In the genomic region with DNA sequence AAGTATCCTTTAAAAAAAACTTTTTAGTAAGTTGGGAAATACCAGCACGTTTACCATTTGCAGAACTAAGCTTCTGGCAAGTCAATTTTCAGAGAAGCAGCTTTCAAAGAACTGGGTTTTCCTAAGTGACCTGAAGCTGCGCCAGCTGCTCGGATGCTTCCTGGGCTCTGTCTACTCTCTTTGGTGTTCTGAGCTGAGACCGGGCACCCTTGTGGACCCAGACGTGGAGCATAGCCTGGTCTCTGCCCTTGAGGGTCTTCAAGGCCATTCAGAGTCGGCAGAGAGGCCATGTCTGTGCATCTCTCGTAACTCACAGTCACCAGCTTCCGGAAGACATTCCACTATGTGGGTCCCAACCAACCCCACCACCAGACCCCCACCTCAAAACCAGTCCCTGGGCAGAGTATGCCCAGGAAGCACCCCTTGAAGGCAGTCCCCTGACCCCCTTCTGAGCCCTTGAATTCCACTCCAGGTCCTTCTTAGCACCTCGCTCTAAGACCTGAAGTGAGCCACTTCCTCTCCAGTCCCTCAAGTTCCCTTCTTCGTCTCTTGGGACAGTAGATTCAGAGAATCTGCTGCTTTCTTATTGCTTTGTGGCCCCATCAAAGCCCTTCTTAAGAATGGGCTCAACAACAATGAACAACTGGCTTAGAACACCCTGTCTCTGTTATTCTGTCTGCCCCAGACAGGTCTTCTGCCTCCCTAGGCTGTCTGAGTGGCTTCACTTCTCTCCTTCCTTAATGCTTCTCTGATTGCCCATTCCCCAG, we compare ENCODE assay signal across 35 cellular contexts. TPM values are rescaled to one million over a fixed set of nuclear protein-coding genes. Genes with fewer than 3 reads are reported as not detected.
DNase-seq lines count a peak whose midpoint lies in the region; ATAC-seq, FAIRE-seq and TF ChIP-seq lines count a peak whose summit lies in the region.
"Had no signal": no experiment of that assay in that cellular context is flagged by ENCODE, and none has a peak within 500 bp of the region (broad histone marks: within the 10 kb centered on the region; RNA-seq: fewer than 3 reads in every experiment).

No MANE protein-coding gene starts in this region.

- DNase-seq in Caco-2 = no peak
- peak; percentile 55 for DNase-seq in Karpas-422
- no peak for DNase-seq in K562 (ENCODE audit: extremely low read depth in 1 of 4, low spot score in 3 of 4)
- DNase-seq in spleen = peak; percentile 59
- DNase-seq in activated naive CD4-positive, alpha-beta T cell treated with Interleukin-2 at 50 U/mL for 16 hours = no peak
- DNase-seq in NK-92 (lab: John Stamatoyannopoulos, UW; ENCODE audit: unreplicated experiment) = no peak
- DNase-seq in urothelium cell line (ENCODE audit: low spot score) = no peak
- DNase-seq: activated CD8-positive, alpha-beta T cell treated with anti-CD3 and anti-CD28 coated beads for 36 hours; activated naive CD8-positive, alpha-beta T cell treated with anti-CD3 and anti-CD28 coated beads, Interleukin-2, amount 10 ng/mL, durations not matched to agents 7 days and 5 days; CD4-positive, alpha-beta memory T cell; cortex of kidney; DMS153; foreskin keratinocyte; heart right ventricle; Kasumi-1; kidney glomerular epithelial cell; NCI-H1105; NCI-H2029; NCI-H526; nephron progenitor cell; stimulated activated CD4-positive, alpha-beta T cell treated with anti-CD3 and anti-CD28 coated beads, Interleukin-2, amount 100 ng/mL, for 48 hours; substantia nigra; T-helper 2 cell; uterus had no signal

- no peak for TF ChIP-seq POLR2A in K562 (conservative IDR thresholded peaks at IDR 0.05)
- TF ChIP-seq POLR2A in spleen (IDR thresholded peaks at IDR 0.05) = no peak

- H3K9me3 ChIP-seq in Caco-2 (peaks cover 18% of the 10 kb centered on the region), Karpas-422 (ENCODE audit: low read length) (peaks cover 3% of the 10 kb centered on the region; the same call in 1 of the 2 replicates), K562 (replicated peaks; ENCODE audit: control insufficient read depth, insufficient read depth, low read depth, low read length) (no peaks in the 10 kb centered on the region), spleen (peaks cover 0 to 13% (median 6%) of the 10 kb centered on the region in 8 donors)
- H3K9me3 ChIP-seq: HAP-1, pancreas, uterus had no signal

- H3K36me3 ChIP-seq in Caco-2 (ENCODE audit: control insufficient read depth, insufficient read depth, low read length) (peaks cover 9% of the 10 kb centered on the region), Karpas-422 (ENCODE audit: insufficient read depth, low read length) (no peaks in the 10 kb centered on the region), K562 (ENCODE audit: control insufficient read depth, insufficient read depth, low read length) (no peaks in the 10 kb centered on the region), spleen (no peaks in the 10 kb centered on the region)
- H3K36me3 ChIP-seq: ascending aorta, cardiac muscle cell, esophagus muscularis mucosa, HAP-1, heart right ventricle, pancreas, right atrium auricular region, uterus had no signal

- H3K9me1 ChIP-seq in K562 (ENCODE audit: control insufficient read depth, insufficient read depth, low read length) = no peaks in the 10 kb centered on the region

- H3K79me2 ChIP-seq in Karpas-422 (ENCODE audit: low read length) (no peaks in the 10 kb centered on the region), K562 (ENCODE audit: control insufficient read depth, insufficient read depth, low read length) (peaks cover 26% of the 10 kb centered on the region)

- H3K4me1 ChIP-seq in Caco-2 = peaks cover 56% of the 10 kb centered on the region
- peaks cover 4% of the 10 kb centered on the region for H3K4me1 ChIP-seq in Karpas-422 (ENCODE audit: low read length)
- H3K4me1 ChIP-seq in K562 (replicated peaks in 1 of 2; ENCODE audit: control insufficient read depth in 2 of 2, insufficient read depth in 2 of 2, low read length in 2 of 2) = peaks cover 10 to 46% of the 10 kb centered on the region in 2 experiments; a peak in 4 of 5 replicates
- peaks cover 0 to 7% (median 0%) of the 10 kb centered on the region in 6 donors for H3K4me1 ChIP-seq in spleen
- H3K4me1 ChIP-seq: ascending aorta, HAP-1, heart right ventricle, right atrium auricular region, uterus had no signal

- H3K9me2 ChIP-seq in Karpas-422 (replicated peaks; ENCODE audit: insufficient read depth, low read length) = no peaks in the 10 kb centered on the region

- no peak overlapping the region for H2AFZ ChIP-seq in Karpas-422 (ENCODE audit: low read length)
- H2AFZ ChIP-seq in K562 (ENCODE audit: low read depth, low read length) = peak overlapping the region; percentile 54

- H3K9ac ChIP-seq in Karpas-422 (ENCODE audit: low read length) (no peak overlapping the region), K562 (ENCODE audit: insufficient read depth in 1 of 2, low read depth in 2 of 2, low read length in 2 of 2) (peak overlapping the region in 1 of 2 experiments; percentile 38; a peak in 1 of 4 replicates)

- peaks cover 10% of the 10 kb centered on the region for H3K9me3 Mint-ChIP-seq in Caco-2 (ENCODE audit: unreplicated experiment)

- no peak overlapping the region for H3K4me3 ChIP-seq in Caco-2 (ENCODE audit: low read depth, low read length)
- H3K4me3 ChIP-seq in Karpas-422 (ENCODE audit: low read length) = no peak overlapping the region
- H3K4me3 ChIP-seq in K562 = no peak overlapping the region
- no peak overlapping the region for H3K4me3 ChIP-seq in spleen
- H3K4me3 ChIP-seq: ascending aorta, cardiac muscle cell, esophagus muscularis mucosa, HAP-1, heart right ventricle, lung, pancreas, right atrium auricular region, SK-N-MC, uterus had no signal

- H3K27ac ChIP-seq in Karpas-422 (ENCODE audit: low read length) = no peak overlapping the region
- H3K27ac ChIP-seq in K562 (ENCODE audit: extremely low read depth, low read depth, low read length) = no peak overlapping the region
- H3K27ac ChIP-seq in spleen = no peak overlapping the region
- H3K27ac ChIP-seq: ascending aorta, cardiac muscle cell, esophagus muscularis mucosa, foreskin keratinocyte, heart right ventricle, pancreas, right atrium auricular region, SK-N-MC, uterus had no signal

- POLR2A ChIA-PET in Caco-2 (lab: Charles Lee) (interaction anchor here (0.6 kb wide), 1 partner anchor 23 kb away, joined by 3 read pairs; no protein-coding TSS in a partner anchor), K562 (lab: Yijun Ruan, JAX) (interaction anchor here (0.8 to 1.8 kb wide), 2 partner anchors 9 to 29 kb away, joined by 3 to 8 read pairs; partner anchors contain the start of gene CALML5)

- BruUV-seq in Caco-2 (replicated peaks; lab: Mats Ljungman, UMichigan) (no TSS peak), K562 (replicated peaks; lab: Mats Ljungman, UMichigan) (no TSS peak)

- no peak for TF ChIP-seq RAD21 in K562 (CRISPR knock-in tag; conservative IDR thresholded peaks at IDR 0.05 in 1 of 2, IDR thresholded peaks at IDR 0.05 in 1 of 2)

- in situ Hi-C loops in K562 (cut with MboI) = no loop called here

- H3K27ac Mint-ChIP-seq in Caco-2 (ENCODE audit: unreplicated experiment) = peak overlapping the region; percentile 47
- H3K27ac Mint-ChIP-seq: activated CD8-positive, alpha-beta T cell treated with anti-CD3 and anti-CD28 coated beads for 36 hours; activated naive CD8-positive, alpha-beta T cell treated with anti-CD3 and anti-CD28 coated beads, Interleukin-2, amount 10 ng/mL, durations not matched to agents 7 days and 5 days; activated T-helper 2 cell treated with anti-CD3 and anti-CD28 coated beads, Interferon-gamma antibody, Interleukin-2, Interleukin-4, amounts not matched to agents 10 μg/mL and 5 μg/mL and 100 μg/mL, durations not matched to agents 14 hours and 24 hours and 36 hours; nephron progenitor cell had no signal

- ATAC-seq in K562 (no peak), HG03378 (IDR thresholded peaks at IDR 0.05; ENCODE audit: unreplicated experiment) (no peak)
- ATAC-seq: foreskin keratinocyte, heart right ventricle, pancreas had no signal

- peaks cover 11% of the 10 kb centered on the region for H3K4me1 Mint-ChIP-seq in Caco-2 (ENCODE audit: low read depth, unreplicated experiment)

- peaks cover 41% of the 10 kb centered on the region for H3K36me3 Mint-ChIP-seq in Caco-2 (ENCODE audit: insufficient read depth, unreplicated experiment)
- H3K36me3 Mint-ChIP-seq: activated naive CD8-positive, alpha-beta T cell treated with anti-CD3 and anti-CD28 coated beads, Interleukin-2, amount 10 ng/mL, durations not matched to agents 7 days and 5 days; CD4-positive, alpha-beta memory T cell had no signal

- H3K27me3 Mint-ChIP-seq in Caco-2 (ENCODE audit: insufficient read depth, unreplicated experiment) = no peaks in the 10 kb centered on the region
- H3K27me3 Mint-ChIP-seq: activated CD8-positive, alpha-beta T cell treated with anti-CD3 and anti-CD28 coated beads for 36 hours had no signal

- H3K27me3 ChIP-seq in Caco-2 (replicated peaks; ENCODE audit: control insufficient read depth, insufficient read depth, low read length) (no peaks in the 10 kb centered on the region), Karpas-422 (ENCODE audit: low read length) (no peaks in the 10 kb centered on the region), K562 (ENCODE audit: control insufficient read depth in 2 of 2, insufficient read depth in 2 of 2, low read length in 2 of 2) (no peaks in the 10 kb centered on the region), spleen (replicated peaks in 1 of 7) (peaks cover 0 to 2% (median 0%) of the 10 kb centered on the region in 7 donors)
- H3K27me3 ChIP-seq: ascending aorta, cardiac muscle cell, esophagus muscularis mucosa, foreskin keratinocyte, pancreas, right atrium auricular region, uterus had no signal

- H4K20me1 ChIP-seq in Karpas-422 (ENCODE audit: insufficient read depth, low read depth, low read length) = no peaks in the 10 kb centered on the region
- no peaks in the 10 kb centered on the region for H4K20me1 ChIP-seq in K562 (replicated peaks; ENCODE audit: control insufficient read depth, insufficient read depth, low read length)

- no peak for FAIRE-seq in K562 (lab: Jason Lieb, UNC)
- no peak for FAIRE-seq in urothelium cell line (lab: Jason Lieb, UNC)
- FAIRE-seq: pancreas had no signal

- TF ChIP-seq CTCF in Caco-2 (IDR thresholded peaks at IDR 0.05; ENCODE audit: insufficient read depth in 1 of 2, low read depth in 1 of 2, low read length in 1 of 2, severe bottlenecking in 1 of 2, unreplicated experiment in 1 of 2) (no peak), K562 (IDR thresholded peaks at IDR 0.05 in 2 of 3, conservative IDR thresholded peaks at IDR 0.05 in 1 of 3; ENCODE audit: insufficient read depth in 2 of 3, low read depth in 1 of 3, low read length in 3 of 3) (no peak), spleen (IDR thresholded peaks at IDR 0.05 in 8 of 11, conservative IDR thresholded peaks at IDR 0.05 in 3 of 11) (no peak)

- TF ChIP-seq EP300 in K562 (IDR thresholded peaks at IDR 0.05; ENCODE audit: low read length) = no peak

- no peak overlapping the region for H3K4me3 Mint-ChIP-seq in Caco-2 (ENCODE audit: unreplicated experiment)
- H3K4me3 Mint-ChIP-seq: activated CD8-positive, alpha-beta T cell treated with anti-CD3 and anti-CD28 coated beads for 36 hours; activated naive CD8-positive, alpha-beta T cell treated with anti-CD3 and anti-CD28 coated beads, Interleukin-2, amount 10 ng/mL, durations not matched to agents 7 days and 5 days; CD4-positive, alpha-beta memory T cell; nephron progenitor cell had no signal

- 61% methylated on average over 9 of the region's 10 CpGs for WGBS in K562 (ENCODE audit: insufficient coverage, low coverage, missing lambda C conversion rate)
- 70 to 73% (median 72%) methylated on average over 10 of the region's 10 CpGs for WGBS in spleen, 5 donors

- intact Hi-C loops in Caco-2 (cut with micrococcal nuclease; ENCODE audit: unreplicated experiment) (no loop called here), K562 (cut with micrococcal nuclease) (no loop called here), spleen (cut with DNase I; ENCODE audit: low total_unique reads) (no loop called here)

- H3K4me2 ChIP-seq in Karpas-422 (ENCODE audit: low read depth, low read length, poor library complexity, severe bottlenecking) = no peak overlapping the region
- H3K4me2 ChIP-seq in K562 (ENCODE audit: insufficient read depth, low read length) = no peak overlapping the region

- CTCF ChIA-PET in Caco-2 (lab: Charles Lee) (no interaction called here), K562 (lab: Yijun Ruan, JAX; ENCODE audit: low intra/inter-chr PET ratio) (no interaction called here)

RNA-seq across cellular contexts. Expression of gene CALML5, which starts 8.5 kb away (rescaled TPM):
- total RNA-seq in Caco-2 (2022) (not detected in 2 replicates), K562 (2014; rRNA removed) (not detected in 2 replicates), K562 (2014; rRNA removed; fragmentation: Illumina TruSeq; extraction: Trizol) (not detected in 2 replicates), K562 (2015; rRNA removed; fragmentation: Illumina TruSeq; extraction: Trizol) (not detected in 2 replicates), K562 (2021) (not detected in 2 replicates), spleen (not detected)
- not detected in 2 replicates for total RNA-seq in Karpas-422 (2014; rRNA removed; shearing (Covaris generic); ENCODE audit: low replicate concordance)
- total RNA-seq in K562 (2011; cell fraction: chromatin; rRNA removed; ENCODE audit: low replicate concordance) = not detected in 2 replicates
- total RNA-seq in K562 (2011; cell fraction: nucleolus; rRNA removed) = not detected in 2 replicates
- not detected in 2 replicates for total RNA-seq in K562 (2011; cell fraction: nucleoplasm; rRNA removed)
- polyA plus RNA-seq in K562 (2011; rRNA removed) (not detected in 2 replicates), K562 (2014; fragmentation: Illumina TruSeq; extraction: Trizol) (not detected in 2 replicates), K562 (2014; fragmentation: Nextera tagmentation; extraction: Ambion mirVana) (not detected), K562 (2014; rRNA removed) (not detected in 2 replicates), spleen (under 1 TPM in 1 of 3 donors, not detected in 2; 0.13 TPM)
- polyA plus RNA-seq in K562 (2011; cell fraction: cytosol; rRNA removed) = not detected in 2 replicates
- not detected in 2 replicates for polyA plus RNA-seq in K562 (2011; cell fraction: nucleus; rRNA removed)
- polyA plus RNA-seq in K562 (2012) = not detected in 2 replicates
- polyA minus RNA-seq in K562 (2011; rRNA and poly(A)+ RNA removed) = not detected in 2 replicates
- not detected in 2 replicates for polyA minus RNA-seq in K562 (2011; cell fraction: cytosol; rRNA and poly(A)+ RNA removed)
- polyA minus RNA-seq in K562 (2011; cell fraction: nucleus; rRNA and poly(A)+ RNA removed) = not detected in 2 replicates
- total RNA-seq: activated CD8-positive, alpha-beta T cell treated with anti-CD3 and anti-CD28 coated beads for 36 hours; activated naive CD8-positive, alpha-beta T cell treated with anti-CD3 and anti-CD28 coated beads, Interleukin-2, amount 10 ng/mL, durations not matched to agents 7 days and 5 days; activated T-helper 2 cell treated with anti-CD3 and anti-CD28 coated beads, Interferon-gamma antibody, Interleukin-2, Interleukin-4, amounts not matched to agents 10 μg/mL and 5 μg/mL and 100 μg/mL, durations not matched to agents 14 hours and 24 hours and 36 hours; ascending aorta; cardiac muscle cell; CD4-positive, alpha-beta memory T cell; esophagus muscularis mucosa; G401; heart right ventricle; lung; pancreas; right atrium auricular region; uterus had no signal
- polyA plus RNA-seq: cardiac muscle cell; CD4-positive, alpha-beta memory T cell; heart right ventricle; lung; pancreas had no signal

RNA-seq across cellular contexts. Expression of gene CALML3, which starts 33.9 kb away (rescaled TPM):
- 0.18 TPM in 1 of 2 replicates, not detected in the other for total RNA-seq in Caco-2 (2022)
- total RNA-seq in Karpas-422 (2014; rRNA removed; shearing (Covaris generic); ENCODE audit: low replicate concordance) = not detected in 2 replicates
- total RNA-seq in K562 (2011; cell fraction: chromatin; rRNA removed; ENCODE audit: low replicate concordance) = not detected in 2 replicates
- total RNA-seq in K562 (2011; cell fraction: nucleolus; rRNA removed) = not detected in 2 replicates
- total RNA-seq in K562 (2011; cell fraction: nucleoplasm; rRNA removed) = not detected in 2 replicates
- total RNA-seq in K562 (2014; rRNA removed) = not detected in 2 replicates
- not detected in 2 replicates for total RNA-seq in K562 (2014; rRNA removed; fragmentation: Illumina TruSeq; extraction: Trizol)
- not detected in 2 replicates for total RNA-seq in K562 (2015; rRNA removed; fragmentation: Illumina TruSeq; extraction: Trizol)
- not detected in 2 replicates for total RNA-seq in K562 (2021)
- polyA plus RNA-seq in K562 (2011; rRNA removed) = not detected in 2 replicates
- not detected in 2 replicates for polyA plus RNA-seq in K562 (2011; cell fraction: cytosol; rRNA removed)
- polyA plus RNA-seq in K562 (2011; cell fraction: nucleus; rRNA removed) = not detected in 2 replicates
- not detected in 2 replicates for polyA plus RNA-seq in K562 (2012)
- polyA plus RNA-seq in K562 (2014; fragmentation: Illumina TruSeq; extraction: Trizol) = not detected in 2 replicates
- not detected for polyA plus RNA-seq in K562 (2014; fragmentation: Nextera tagmentation; extraction: Ambion mirVana)
- not detected in 2 replicates for polyA plus RNA-seq in K562 (2014; rRNA removed)
- polyA minus RNA-seq in K562 (2011; rRNA and poly(A)+ RNA removed) = not detected in 2 replicates
- polyA minus RNA-seq in K562 (2011; cell fraction: cytosol; rRNA and poly(A)+ RNA removed) = not detected in 2 replicates
- not detected in 2 replicates for polyA minus RNA-seq in K562 (2011; cell fraction: nucleus; rRNA and poly(A)+ RNA removed)
- total RNA-seq in spleen = not detected
- under 1 TPM in 1 of 3 donors, not detected in 2; 0.10 TPM for polyA plus RNA-seq in spleen
- total RNA-seq: activated CD8-positive, alpha-beta T cell treated with anti-CD3 and anti-CD28 coated beads for 36 hours; activated naive CD8-positive, alpha-beta T cell treated with anti-CD3 and anti-CD28 coated beads, Interleukin-2, amount 10 ng/mL, durations not matched to agents 7 days and 5 days; activated T-helper 2 cell treated with anti-CD3 and anti-CD28 coated beads, Interferon-gamma antibody, Interleukin-2, Interleukin-4, amounts not matched to agents 10 μg/mL and 5 μg/mL and 100 μg/mL, durations not matched to agents 14 hours and 24 hours and 36 hours; ascending aorta; cardiac muscle cell; CD4-positive, alpha-beta memory T cell; esophagus muscularis mucosa; G401; heart right ventricle; pancreas; right atrium auricular region; uterus had no signal
- polyA plus RNA-seq: cardiac muscle cell; CD4-positive, alpha-beta memory T cell had no signal

Comparison
In these comparisons a context has a peak if more than half of its experiments do, and no peak if none do; other contexts are left out.
1. DNase-seq: peak in Karpas-422 (single experiment) and spleen (single experiment); none in Caco-2 (0 of 2), K562 (0 of 4), activated naive CD4-positive, alpha-beta T cell treated with Interleukin-2 at 50 U/mL for 16 hours (single experiment), NK-92 (single experiment) and urothelium cell line (single experiment).